ENCODE assay signal across 8 cellular contexts in genomic region chr11:31812392-31813241, GRCh38. TPM values are rescaled to one million over a fixed set of nuclear protein-coding genes. Genes with fewer than 3 reads are reported as not detected.
DNase-seq lines count a peak whose midpoint lies in the region; ATAC-seq and TF ChIP-seq lines count a peak whose summit lies in the region.

No MANE protein-coding gene starts in this region.

- peak overlapping the region; percentile 4 for H2BK12ac ChIP-seq in neuronal stem cell (ENCODE audit: low read length)

- H3K27me3 Mint-ChIP-seq in endodermal cell (ENCODE audit: insufficient read depth): peaks cover 96% of the 10 kb centered on the region

- peak overlapping the region; percentile 37 for H3K23ac ChIP-seq in neuronal stem cell (ENCODE audit: low read depth, low read length, poor library complexity)

- H3K9ac ChIP-seq in endodermal cell (ENCODE audit: extremely low read depth, low read length, poor library complexity, severe bottlenecking) (no peak overlapping the region), neuronal stem cell (ENCODE audit: low read depth, low read length, poor library complexity) (peak overlapping the region; percentile 88)

- H3K27ac Mint-ChIP-seq in endodermal cell: no peak overlapping the region

- peaks cover 56% of the 10 kb centered on the region for H3K4me1 Mint-ChIP-seq in endodermal cell

- H3K4ac ChIP-seq in neuronal stem cell (ENCODE audit: low read length): no peak overlapping the region

- H3K27ac ChIP-seq in endodermal cell (ENCODE audit: low read depth, low read length) (no peak overlapping the region), neuronal stem cell (replicated peaks; ENCODE audit: low read length) (peak overlapping the region; percentile 95)

- H2AK5ac ChIP-seq in neuronal stem cell (ENCODE audit: low read depth, low read length): peak overlapping the region; percentile 48

- H3K14ac ChIP-seq in neuronal stem cell (ENCODE audit: low read length): peak overlapping the region; percentile 73

- no peak overlapping the region for H4K8ac ChIP-seq in neuronal stem cell (ENCODE audit: low read depth, low read length)

- peaks cover 6% of the 10 kb centered on the region for H3K79me1 ChIP-seq in neuronal stem cell (ENCODE audit: low read depth, low read length)

- no peak for TF ChIP-seq CTCF in endodermal cell (conservative IDR thresholded peaks at IDR 0.05)
- no peak for TF ChIP-seq CTCF in omental fat pad (IDR thresholded peaks at IDR 0.05)

- peak overlapping the region; percentile 62 for H2BK15ac ChIP-seq in neuronal stem cell (ENCODE audit: low read length)

- H4K91ac ChIP-seq in neuronal stem cell (ENCODE audit: low read depth, low read length, poor library complexity): no peak overlapping the region

- peak overlapping the region; percentile 60 for H3K4me3 Mint-ChIP-seq in endodermal cell

- H3K36me3 ChIP-seq in endodermal cell (ENCODE audit: control insufficient read depth, insufficient read depth, low read length) (no peaks in the 10 kb centered on the region), neuronal stem cell (replicated peaks in 1 of 2; ENCODE audit: control insufficient read depth in 2 of 2, insufficient read depth in 2 of 2, low read length in 2 of 2) (peaks cover 0 to 8% of the 10 kb centered on the region in 2 donors)

- H3K36me3 Mint-ChIP-seq in endodermal cell (ENCODE audit: low read depth): no peaks in the 10 kb centered on the region

- H2BK120ac ChIP-seq in neuronal stem cell (ENCODE audit: low read depth, low read length): peak overlapping the region; percentile 77

- WGBS in endodermal cell (ENCODE audit: insufficient coverage in 1 of 2, insufficient read length in 1 of 2), 2 experiments: 0 to 1% methylated on average over 10 to 54 of the region's 54 CpGs
- WGBS in neuronal stem cell (ENCODE audit: extremely low coverage in 2 of 2, insufficient read length in 2 of 2, insufficient replicate concordance in 1 of 2), 2 donors: no CpG with 5 or more reads among the region's 54 CpGs

- H3K27me3 ChIP-seq in endodermal cell (ENCODE audit: control insufficient read depth, insufficient read depth, low read length, poor library complexity, severe bottlenecking) (peaks cover 88% of the 10 kb centered on the region), neuronal stem cell (ENCODE audit: control insufficient read depth in 3 of 3, insufficient read depth in 3 of 3, low read depth in 1 of 3, low read length in 3 of 3) (peaks cover 19 to 36% (median 36%) of the 10 kb centered on the region in 3 experiments)

- peak overlapping the region; percentile 98 for H3K4me2 ChIP-seq in neuronal stem cell (ENCODE audit: insufficient read depth, low read length, poor library complexity, severe bottlenecking)

- DNase-seq in ELF-1 (ENCODE audit: low read depth, low spot score) (peak; percentile 55), NCI-H69 (lab: John Stamatoyannopoulos, UW) (peak; percentile 85), endodermal cell (peak; percentile 82), neuronal stem cell (ENCODE audit: low spot score) (no peak), omental fat pad (ENCODE audit: low spot score) (no peak)
- DNase-seq in central memory CD4-positive, alpha-beta T cell: no peak

- ATAC-seq in HG03097 (IDR thresholded peaks at IDR 0.05; ENCODE audit: low FRiP score, unreplicated experiment): no peak
- ATAC-seq in omental fat pad (ENCODE audit: low FRiP score): no peak
- no peak for ATAC-seq in HG03520 (IDR thresholded peaks at IDR 0.05; ENCODE audit: unreplicated experiment)

- H2AFZ ChIP-seq in neuronal stem cell (ENCODE audit: low read length): peak overlapping the region; percentile 86

- H3K18ac ChIP-seq in neuronal stem cell (ENCODE audit: low read length): peak overlapping the region; percentile 96

- peaks cover 6% of the 10 kb centered on the region for H3K4me1 ChIP-seq in endodermal cell (ENCODE audit: control insufficient read depth, insufficient read depth, low read length)
- peaks cover 16 to 37% of the 10 kb centered on the region in 2 donors for H3K4me1 ChIP-seq in neuronal stem cell (ENCODE audit: control insufficient read depth in 2 of 2, insufficient read depth in 1 of 2, low read depth in 1 of 2, low read length in 2 of 2)

- peak overlapping the region; percentile 77 for H3K4me3 ChIP-seq in endodermal cell (ENCODE audit: low read length)
- peak overlapping the region; percentile 59 to 84 for H3K4me3 ChIP-seq in neuronal stem cell (ENCODE audit: low read length in 2 of 2)

- peak overlapping the region; percentile 97 for H2BK5ac ChIP-seq in neuronal stem cell (ENCODE audit: low read length)

- no peaks in the 10 kb centered on the region for H3K9me3 Mint-ChIP-seq in endodermal cell

- H3K9me3 ChIP-seq in endodermal cell (ENCODE audit: control insufficient read depth, low read length): no peaks in the 10 kb centered on the region
- H3K9me3 ChIP-seq in neuronal stem cell (replicated peaks in 1 of 2; ENCODE audit: control insufficient read depth in 2 of 2, insufficient read depth in 1 of 2, low read depth in 1 of 2, low read length in 2 of 2): no peaks in the 10 kb centered on the region

RNA-seq across cellular contexts. Expression of gene PAX6, which starts 1.5 kb away (rescaled TPM):
- total RNA-seq in endodermal cell (1 to 10 TPM; 5.4 to 6.8 TPM), omental fat pad (under 1 TPM in 1 of 4 donors, not detected in 3; 0.46 TPM)
- polyA plus RNA-seq in endodermal cell (2013, experiment 1 of 2): 37.3 TPM
- 27.0 TPM for polyA plus RNA-seq in endodermal cell (2013, experiment 2 of 2)
- 254 TPM for polyA plus RNA-seq in neuronal stem cell (2013, experiment 1 of 2)
- polyA plus RNA-seq in neuronal stem cell (2013, experiment 2 of 2): 259 TPM

Comparison
In these comparisons a context has a peak if more than half of its experiments do, and no peak if none do; other contexts are left out.
1. DNase-seq: peak in ELF-1 (single experiment), NCI-H69 (single experiment) and endodermal cell (single experiment); none in neuronal stem cell (single experiment), central memory CD4-positive, alpha-beta T cell (single experiment) and omental fat pad (single experiment).
2. RNA of gene PAX6, which starts 1.5 kb away (total RNA-seq): 5.4 to 6.8 TPM in endodermal cell; 0.46 TPM in omental fat pad; every median in the first group is over 4 times any median in the second.